ENCODE assay signal across 17 cellular contexts in the genomic region with DNA sequence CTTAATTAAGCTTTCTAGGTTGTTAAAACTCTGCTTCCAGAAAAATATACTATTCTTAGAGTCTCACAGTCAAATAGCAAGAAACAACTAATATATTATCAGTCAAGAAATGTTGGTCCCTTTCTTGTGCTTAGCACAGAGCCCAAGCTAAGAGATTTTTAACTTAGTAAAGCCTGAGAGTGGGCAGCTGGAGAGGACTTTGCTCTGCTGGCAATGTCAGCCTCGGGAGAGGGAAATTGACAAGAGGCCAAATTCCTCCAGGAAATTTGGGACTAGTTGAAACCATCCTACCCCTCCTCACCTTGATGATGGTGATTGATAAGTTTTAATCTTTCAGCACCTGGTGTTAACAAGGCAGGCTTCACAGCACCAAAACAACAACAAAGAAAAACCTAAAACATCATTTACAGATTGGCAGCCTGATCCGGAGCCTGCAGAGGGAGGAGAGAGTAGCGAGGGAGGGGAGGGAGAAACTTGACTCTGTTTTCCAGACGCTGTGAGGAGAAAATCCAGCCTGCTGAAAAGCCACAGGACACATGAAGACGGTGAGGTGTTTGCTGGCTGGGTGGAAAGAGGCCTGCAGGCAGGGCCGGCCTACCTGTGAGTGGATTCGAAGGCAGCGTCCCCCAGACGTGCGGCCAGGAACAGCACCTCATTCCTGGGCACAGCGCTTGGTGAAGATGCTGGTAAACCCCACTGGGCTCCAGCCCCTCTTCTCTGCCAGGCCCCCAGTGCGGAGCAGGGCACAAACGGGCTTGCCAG.
DNase-seq lines count a peak whose midpoint lies in the region; TF ChIP-seq lines count a peak whose summit lies in the region.
"Had no signal": no experiment of that assay in that cellular context is flagged by ENCODE, and none has a peak within 500 bp of the region (broad histone marks: within the 10 kb centered on the region; RNA-seq: fewer than 3 reads in every experiment).

No MANE protein-coding gene starts in this region.

- no peaks in the 10 kb centered on the region for H4K20me1 ChIP-seq in GM23248 (ENCODE audit: insufficient read depth)
- H4K20me1 ChIP-seq in hepatocyte (ENCODE audit: insufficient read depth, poor library complexity, severe bottlenecking) = no peaks in the 10 kb centered on the region

- in situ Hi-C loops in GM23248 (cut with MboI) = no loop called here

- H3K27ac ChIP-seq in GM23248 (no peak overlapping the region), hepatocyte (peak overlapping the region; percentile 31)

- H3K9me3 ChIP-seq in GM23248 (ENCODE audit: low read depth) (no peaks in the 10 kb centered on the region), hepatocyte (ENCODE audit: low read depth) (no peaks in the 10 kb centered on the region), neuron (ENCODE audit: low read length) (no peaks in the 10 kb centered on the region)

- H3K4me2 ChIP-seq in GM23248 (ENCODE audit: unreplicated experiment) (no peak overlapping the region), hepatocyte (peak overlapping the region; percentile 7)

- no peak for TF ChIP-seq CTCF in hepatocyte (IDR thresholded peaks at IDR 0.05; ENCODE audit: poor library complexity)

- WGBS in GM23248 (ENCODE audit: low coverage in 1 of 2, low lambda C conversion rate in 2 of 2, missing lambda C conversion rate in 2 of 2), 2 experiments = 40 to 47% methylated on average over 13 of the region's 13 CpGs
- WGBS in hepatocyte (ENCODE audit: low lambda C conversion rate, missing lambda C conversion rate) = 52% methylated on average over 13 of the region's 13 CpGs

- DNase-seq in GM23248 (no peak), astrocyte of the hippocampus (ENCODE audit: low read depth, low spot score) (peak; percentile 24), hepatocyte (ENCODE audit: low spot score) (no peak), HuH-7.5 (ENCODE audit: low spot score) (no peak), HPDE6-E6E7 (ENCODE audit: extremely low spot score) (no peak), OCI-M2 (lab: John Stamatoyannopoulos, UW; ENCODE audit: unreplicated experiment) (no peak), NOMO-1 treated with DMSO at 0.1 percent for 48 hours (lab: John Stamatoyannopoulos, UW; ENCODE audit: unreplicated experiment) (no peak)
- DNase-seq: activated CD4-positive, alpha-beta memory T cell treated with anti-CD3 and anti-CD28 coated beads, Interleukin-2, amount 10 ng/mL, durations not matched to agents 7 days and 5 days; activated effector memory CD4-positive, alpha-beta T cell treated with anti-CD3 and anti-CD28 coated beads, Interleukin-2, amount 50 U/mL, for 16 hours; central memory CD4-positive, alpha-beta T cell; DMS79 treated with DMSO at 0.1 percent for 48 hours; head of caudate nucleus; Karpas-422; NCI-H1694 treated with DMSO at 0.1 percent for 48 hours; NCI-H69 had no signal

- H3F3A ChIP-seq in GM23248 (ENCODE audit: insufficient read depth) = no peaks in the 10 kb centered on the region

- H3K27me3 ChIP-seq in GM23248 (replicated peaks; ENCODE audit: insufficient read depth) = no peaks in the 10 kb centered on the region
- H3K27me3 ChIP-seq in hepatocyte = no peaks in the 10 kb centered on the region
- H3K27me3 ChIP-seq in neuron (ENCODE audit: insufficient read depth, low read length) = no peaks in the 10 kb centered on the region

- H3K9ac ChIP-seq in GM23248 = no peak overlapping the region

- H3K79me2 ChIP-seq in GM23248 (ENCODE audit: insufficient read depth) = no peaks in the 10 kb centered on the region
- no peaks in the 10 kb centered on the region for H3K79me2 ChIP-seq in hepatocyte

- H3K4me3 ChIP-seq in GM23248 = no peak overlapping the region
- H3K4me3 ChIP-seq in hepatocyte = no peak overlapping the region
- no peak overlapping the region for H3K4me3 ChIP-seq in neuron (ENCODE audit: low read length)
- H3K4me3 ChIP-seq: lung had no signal

- H3K9me2 ChIP-seq in GM23248 (ENCODE audit: insufficient read depth) (no peaks in the 10 kb centered on the region), hepatocyte (replicated peaks; ENCODE audit: insufficient read depth) (no peaks in the 10 kb centered on the region)

- no peaks in the 10 kb centered on the region for H3K36me3 ChIP-seq in GM23248 (ENCODE audit: low read depth)
- H3K36me3 ChIP-seq in hepatocyte (replicated peaks; ENCODE audit: insufficient read depth, low read depth) = no peaks in the 10 kb centered on the region
- no peaks in the 10 kb centered on the region for H3K36me3 ChIP-seq in neuron (ENCODE audit: insufficient read depth, low read length)

- H2AFZ ChIP-seq in GM23248 = peak overlapping the region; percentile 12; the same call in 1 of the 2 replicates
- H2AFZ ChIP-seq in hepatocyte = peak overlapping the region; percentile 7
- H2AFZ ChIP-seq in neuron (ENCODE audit: low read depth, low read length) = peak overlapping the region; percentile 3

- H3K4me1 ChIP-seq in GM23248 (ENCODE audit: insufficient read depth) = peaks cover 11% of the 10 kb centered on the region; the same call in 1 of the 2 replicates
- peaks cover 6% of the 10 kb centered on the region for H3K4me1 ChIP-seq in hepatocyte (ENCODE audit: insufficient read depth)
- H3K4me1 ChIP-seq in neuron (ENCODE audit: insufficient read depth, low read length) = no peaks in the 10 kb centered on the region
